Comparison of ENCODE assay signal across 24 cellular contexts in genomic region chr5:75214928-75215327, GRCh38. TPM values are rescaled to one million over a fixed set of nuclear protein-coding genes. Genes with fewer than 3 reads are reported as not detected.
DNase-seq lines count a peak whose midpoint lies in the region; ATAC-seq and TF ChIP-seq lines count a peak whose summit lies in the region.
"Had no signal": no experiment of that assay in that cellular context is flagged by ENCODE, and none has a peak within 500 bp of the region (broad histone marks: within the 10 kb centered on the region; RNA-seq: fewer than 3 reads in every experiment).

No MANE protein-coding gene starts in this region.

- peak; percentile 30 for DNase-seq in DMS53 (lab: John Stamatoyannopoulos, UW)
- no peak for DNase-seq in DMS53 treated with DMSO at 0.1 percent for 48 hours (lab: John Stamatoyannopoulos, UW; ENCODE audit: unreplicated experiment)
- DNase-seq in colonic mucosa, result peak; percentile 36
- no peak for DNase-seq in stimulated activated naive CD4-positive, alpha-beta T cell treated with Interleukin-2 at 50 U/mL for 16 hours (lab: John Stamatoyannopoulos, UW)
- DNase-seq in NCI-H1105 treated with DMSO at 0.1 percent for 48 hours (lab: John Stamatoyannopoulos, UW), result no peak
- no peak for DNase-seq in NCI-H82 treated with DMSO at 0.1 percent for 48 hours (lab: John Stamatoyannopoulos, UW; ENCODE audit: unreplicated experiment)
- DNase-seq: 8988T; CD4-positive, alpha-beta T cell; DND-41; MG63; NCI-H1417; NCI-H1694; NCI-H2029 treated with DMSO at 0.1 percent for 48 hours; NCI-H446 treated with DMSO at 0.1 percent for 48 hours; NCI-H526; NCI-H82; SHP77 treated with DMSO at 0.1 percent for 48 hours; SW 1271 had no signal

- no peaks in the 10 kb centered on the region for H3K36me3 ChIP-seq in colonic mucosa
- peaks cover 0 to 3% (median 0%) of the 10 kb centered on the region in 4 donors for H3K36me3 ChIP-seq in liver (ENCODE audit: control insufficient read depth in 4 of 4, insufficient read depth in 3 of 4, low read depth in 1 of 4, low read length in 3 of 4)
- H3K36me3 ChIP-seq: MG63 had no signal

- intact Hi-C loops in colonic mucosa (cut with DNase I), result no loop called here

- WGBS in liver, result 50% methylated on average over 4 of the region's 4 CpGs

- H3K4me3 ChIP-seq in colonic mucosa (no peak overlapping the region), liver (ENCODE audit: low read depth in 1 of 3, low read length in 3 of 3) (no peak overlapping the region)
- H3K4me3 ChIP-seq: MG63, SK-N-MC had no signal

- TF ChIP-seq CTCF in colonic mucosa (IDR thresholded peaks at IDR 0.05) (no peak), liver (IDR thresholded peaks at IDR 0.05; ENCODE audit: low read depth, low read length, missing input control) (no peak)

- H3K27me3 ChIP-seq in colonic mucosa, result no peaks in the 10 kb centered on the region
- H3K27me3 ChIP-seq in liver (ENCODE audit: control insufficient read depth in 4 of 4, insufficient read depth in 4 of 4, low read length in 3 of 4), result no peaks in the 10 kb centered on the region
- H3K27me3 ChIP-seq: MG63 had no signal

- H3K4me1 ChIP-seq in colonic mucosa (no peaks in the 10 kb centered on the region), liver (ENCODE audit: control insufficient read depth in 4 of 4, insufficient read depth in 4 of 4, low read length in 3 of 4) (no peaks in the 10 kb centered on the region)

- H3K27ac ChIP-seq in colonic mucosa, result no peak overlapping the region
- no peak overlapping the region for H3K27ac ChIP-seq in liver (ENCODE audit: low read depth in 1 of 2, low read length in 2 of 2)
- H3K27ac ChIP-seq: HL-60, SK-N-MC had no signal

- no peak for ATAC-seq in GM19395 (IDR thresholded peaks at IDR 0.05; ENCODE audit: unreplicated experiment)
- ATAC-seq: Panc1 had no signal

- H3K9me3 ChIP-seq in colonic mucosa (no peaks in the 10 kb centered on the region), liver (ENCODE audit: control insufficient read depth in 4 of 4, low read length in 3 of 4) (no peaks in the 10 kb centered on the region)
- H3K9me3 ChIP-seq: MG63 had no signal

- H3K9ac ChIP-seq in colonic mucosa (ENCODE audit: low read depth in 2 of 2, low read length in 2 of 2) (no peak overlapping the region), liver (ENCODE audit: low read depth in 1 of 2, low read length in 2 of 2) (no peak overlapping the region)

- no peak for TF ChIP-seq RAD21 in liver (IDR thresholded peaks at IDR 0.05)

TF ChIP-seq in liver, 16 proteins besides CTCF, POLR2A, EP300 and RAD21:
- TF ChIP-seq MAX (IDR thresholded peaks at IDR 0.05) (no peak), FOXA1 (IDR thresholded peaks at IDR 0.05) (no peak), YY1 (IDR thresholded peaks at IDR 0.05) (no peak), REST (IDR thresholded peaks at IDR 0.05) (no peak), JUND (IDR thresholded peaks at IDR 0.05) (no peak), HNF4G (IDR thresholded peaks at IDR 0.05) (peak; percentile 29), RXRA (IDR thresholded peaks at IDR 0.05) (peak; percentile 5 to 7), ZBTB33 (IDR thresholded peaks at IDR 0.05) (no peak), NR2F2 (IDR thresholded peaks at IDR 0.05) (no peak), TAF1 (conservative IDR thresholded peaks at IDR 0.05) (no peak), EGR1 (IDR thresholded peaks at IDR 0.05; ENCODE audit: low read depth in 2 of 2) (no peak), HNF4A (conservative IDR thresholded peaks at IDR 0.05) (peak; percentile 59 to 79)

RNA-seq across cellular contexts. Expression of gene ANKRD31, which starts 21.8 kb away (rescaled TPM):
- total RNA-seq in colonic mucosa (under 1 TPM; 0.05 TPM), liver (under 1 TPM; 0.05 to 0.08 TPM)
- under 1 TPM; 0.03 to 0.04 TPM for polyA plus RNA-seq in liver
- total RNA-seq: LHCN-M2 had no signal

Comparison
In these comparisons a context has a peak if more than half of its experiments do, and no peak if none do; other contexts are left out.
1. DNase-seq: peak in DMS53 (single experiment) and colonic mucosa (single experiment); none in DMS53 treated with DMSO at 0.1 percent for 48 hours (single experiment), stimulated activated naive CD4-positive, alpha-beta T cell treated with Interleukin-2 at 50 U/mL for 16 hours (single experiment), NCI-H1105 treated with DMSO at 0.1 percent for 48 hours (single experiment) and NCI-H82 treated with DMSO at 0.1 percent for 48 hours (single experiment).